Comparison of ENCODE assay signal across 8 cellular contexts in genomic region chr12:7113389-7113871, GRCh38. TPM values are rescaled to one million over a fixed set of nuclear protein-coding genes. Genes with fewer than 3 reads are reported as not detected.
A peak's percentile ranks its signal among the peaks of the same experiment; 100 is the strongest.
DNase-seq lines count a peak whose midpoint lies in the region; ATAC-seq and TF ChIP-seq lines count a peak whose summit lies in the region.

No MANE protein-coding gene starts in this region.

- peak; percentile 87 for TF ChIP-seq CTCF in osteocyte (IDR thresholded peaks at IDR 0.05)

- peak; percentile 23 for ATAC-seq in activated CD4-positive, alpha-beta T cell treated with anti-CD3 and anti-CD28 coated beads for 36 hours
- no peak for ATAC-seq in HG03432 (IDR thresholded peaks at IDR 0.05; ENCODE audit: unreplicated experiment)

- H3K27ac Mint-ChIP-seq in activated CD4-positive, alpha-beta T cell treated with anti-CD3 and anti-CD28 coated beads for 36 hours = no peak overlapping the region
- no peak overlapping the region for H3K27ac Mint-ChIP-seq in osteocyte (ENCODE audit: unreplicated experiment)

- CTCF ChIA-PET in activated CD4-positive, alpha-beta T cell treated with anti-CD3 and anti-CD28 coated beads for 36 hours (lab: Charles Lee) = interaction anchor here (0.5 to 3.4 kb wide), 24 partner anchors 11 to 764 kb away, joined by 3 to 15 read pairs (median 4); partner anchors contain the start of genes C12orf57, CLSTN3, LPCAT3 and RNU7-1

- POLR2A ChIA-PET in activated CD4-positive, alpha-beta T cell treated with anti-CD3 and anti-CD28 coated beads for 36 hours (lab: Charles Lee) = no interaction called here

- H3K4me3 Mint-ChIP-seq in activated CD4-positive, alpha-beta T cell treated with anti-CD3 and anti-CD28 coated beads for 36 hours = no peak overlapping the region
- H3K4me3 Mint-ChIP-seq in osteocyte (ENCODE audit: unreplicated experiment) = no peak overlapping the region

- DNase-seq in activated CD4-positive, alpha-beta T cell treated with anti-CD3 and anti-CD28 coated beads for 36 hours = peak; percentile 52
- DNase-seq in activated CD4-positive, alpha-beta T cell treated with anti-CD3 and anti-CD28 coated beads for 1 hour = no peak
- peak; percentile 29 for DNase-seq in NCI-H128 (lab: John Stamatoyannopoulos, UW; ENCODE audit: unreplicated experiment)
- peak; percentile 16 for DNase-seq in activated CD4-positive, alpha-beta T cell treated with anti-CD3 and anti-CD28 coated beads, Interleukin-2, amount 50 U/mL, for 1 hour
- DNase-seq in fibroblast of gingiva (ENCODE audit: low read depth) = peak; percentile 36
- no peak for DNase-seq in osteocyte (ENCODE audit: extremely low spot score, unreplicated experiment)
- no peak for DNase-seq in NCI-H2196 treated with DMSO at 0.1 percent for 48 hours (lab: John Stamatoyannopoulos, UW; ENCODE audit: unreplicated experiment)

- intact Hi-C loops in activated CD4-positive, alpha-beta T cell treated with anti-CD3 and anti-CD28 coated beads for 36 hours (cut with DNase I, micrococcal nuclease) = loop anchor here (1.0 kb wide), 2 partner anchors 95 to 169 kb away; partner anchors contain the start of genes C12orf57 (in 1 of the 2) and LPCAT3 (in 1 of the 2)

- H3K27me3 Mint-ChIP-seq in activated CD4-positive, alpha-beta T cell treated with anti-CD3 and anti-CD28 coated beads for 36 hours = no peaks in the 10 kb centered on the region
- H3K27me3 Mint-ChIP-seq in osteocyte (ENCODE audit: unreplicated experiment) = peaks cover 27% of the 10 kb centered on the region

- no peaks in the 10 kb centered on the region for H3K9me3 Mint-ChIP-seq in activated CD4-positive, alpha-beta T cell treated with anti-CD3 and anti-CD28 coated beads for 36 hours (ENCODE audit: low read depth)
- H3K9me3 Mint-ChIP-seq in osteocyte (ENCODE audit: unreplicated experiment) = no peaks in the 10 kb centered on the region

- peaks cover 53% of the 10 kb centered on the region for H3K36me3 Mint-ChIP-seq in activated CD4-positive, alpha-beta T cell treated with anti-CD3 and anti-CD28 coated beads for 36 hours (ENCODE audit: low read depth)
- H3K36me3 Mint-ChIP-seq in osteocyte (ENCODE audit: unreplicated experiment) = peaks cover 2% of the 10 kb centered on the region

- peaks cover 21% of the 10 kb centered on the region for H3K4me1 Mint-ChIP-seq in activated CD4-positive, alpha-beta T cell treated with anti-CD3 and anti-CD28 coated beads for 36 hours
- H3K4me1 Mint-ChIP-seq in osteocyte (ENCODE audit: unreplicated experiment) = peaks cover 14% of the 10 kb centered on the region

RNA-seq across cellular contexts. Expression of gene C1RL, which starts 4.4 kb away (rescaled TPM):
- total RNA-seq in activated CD4-positive, alpha-beta T cell treated with anti-CD3 and anti-CD28 coated beads for 36 hours = 10 to 100 TPM; 17.3 to 18.9 TPM
- 20.8 and 22.3 TPM in 2 replicates for total RNA-seq in osteocyte

RNA-seq across cellular contexts. Expression of gene RBP5, which starts 15.3 kb away (rescaled TPM):
- total RNA-seq in activated CD4-positive, alpha-beta T cell treated with anti-CD3 and anti-CD28 coated beads for 36 hours = not detected
- total RNA-seq in osteocyte = not detected in 2 replicates

RNA-seq across cellular contexts. Expression of gene CLSTN3, which starts 16.7 kb away (rescaled TPM):
- 10 to 100 TPM; 28.2 to 37.9 TPM for total RNA-seq in activated CD4-positive, alpha-beta T cell treated with anti-CD3 and anti-CD28 coated beads for 36 hours
- 12.0 and 14.4 TPM in 2 replicates for total RNA-seq in osteocyte

RNA-seq across cellular contexts. Expression of gene C1R, which starts 21.2 kb away (rescaled TPM):
- 1 to 10 TPM; 1.4 to 2.2 TPM for total RNA-seq in activated CD4-positive, alpha-beta T cell treated with anti-CD3 and anti-CD28 coated beads for 36 hours
- 35.1 and 38.4 TPM in 2 replicates for total RNA-seq in osteocyte

RNA-seq across cellular contexts. Expression of gene C1S, which starts 52.9 kb away (rescaled TPM):
- 1 to 10 TPM; 2.4 to 2.8 TPM for total RNA-seq in activated CD4-positive, alpha-beta T cell treated with anti-CD3 and anti-CD28 coated beads for 36 hours
- total RNA-seq in osteocyte = 16.4 and 18.2 TPM in 2 replicates

Comparison
In these comparisons a context has a peak if more than half of its experiments do, and no peak if none do; other contexts are left out.
1. DNase-seq: peak in activated CD4-positive, alpha-beta T cell treated with anti-CD3 and anti-CD28 coated beads for 36 hours (single experiment), NCI-H128 (single experiment), activated CD4-positive, alpha-beta T cell treated with anti-CD3 and anti-CD28 coated beads, Interleukin-2, amount 50 U/mL, for 1 hour (single experiment) and fibroblast of gingiva (single experiment); none in activated CD4-positive, alpha-beta T cell treated with anti-CD3 and anti-CD28 coated beads for 1 hour (single experiment), osteocyte (single experiment) and NCI-H2196 treated with DMSO at 0.1 percent for 48 hours (single experiment).